ENCODE assay signal across 18 cellular contexts in genomic region chr22:19841641-19842385, GRCh38.
A peak's percentile ranks its signal among the peaks of the same experiment; 100 is the strongest.
DNase-seq lines count a peak whose midpoint lies in the region; ATAC-seq and TF ChIP-seq lines count a peak whose summit lies in the region.
"Had no signal": no experiment of that assay in that cellular context is flagged by ENCODE, and none has a peak within 500 bp of the region (broad histone marks: within the 10 kb centered on the region; RNA-seq: fewer than 3 reads in every experiment).

No MANE protein-coding gene starts in this region.

- ATAC-seq in stimulated activated effector memory CD8-positive, alpha-beta T cell treated with anti-CD3 and anti-CD28 coated beads, Interleukin-12 subunit alpha, Interleukin-12 subunit beta, amount 100 ng/mL, for 72 hours, result no peak
- ATAC-seq in HG02571 (IDR thresholded peaks at IDR 0.05; ENCODE audit: unreplicated experiment) (no peak), GM18870 (IDR thresholded peaks at IDR 0.05; ENCODE audit: unreplicated experiment) (no peak)
- ATAC-seq: left colon, Right ventricle myocardium inferior had no signal

- no peaks in the 10 kb centered on the region for H3K9me2 ChIP-seq in MM.1S (replicated peaks; ENCODE audit: insufficient read depth, low read length)

- H3K36me3 ChIP-seq in MM.1S (replicated peaks; ENCODE audit: insufficient read depth, low read length), result no peaks in the 10 kb centered on the region
- H3K36me3 ChIP-seq: thoracic aorta had no signal

- peaks cover 11% of the 10 kb centered on the region for H3K79me2 ChIP-seq in MM.1S (ENCODE audit: low read length)

- H3F3A ChIP-seq in MM.1S (ENCODE audit: insufficient read depth, low read length), result no peaks in the 10 kb centered on the region

- H3K27me3 Mint-ChIP-seq in dendritic cell treated with granulocyte-macrophage colony-stimulating factor and Interleukin-4, amounts not matched to agents 40 ng/mL and 50 ng/mL, for 4 days, result no peaks in the 10 kb centered on the region
- H3K27me3 Mint-ChIP-seq: activated naive CD8-positive, alpha-beta T cell had no signal

- no peaks in the 10 kb centered on the region for H3K4me1 ChIP-seq in MM.1S (ENCODE audit: low read length)

- H2AFZ ChIP-seq in MM.1S (ENCODE audit: low read length), result no peak overlapping the region
- H2AFZ ChIP-seq: GM23248 had no signal

- H3K4me2 ChIP-seq in MM.1S (ENCODE audit: low read depth, low read length), result no peak overlapping the region

- no peak overlapping the region for H3K9ac ChIP-seq in MM.1S (ENCODE audit: low read length)
- H3K9ac ChIP-seq: GM23248 had no signal

- H3K27me3 ChIP-seq in MM.1S (replicated peaks; ENCODE audit: insufficient read depth, low read length), result no peaks in the 10 kb centered on the region

- peak; percentile 33 for DNase-seq in GM10266 (ENCODE audit: extremely low spot score)
- DNase-seq in NAMALWA (ENCODE audit: low spot score), result peak; percentile 62
- DNase-seq in stimulated activated effector memory CD8-positive, alpha-beta T cell treated with anti-CD3 and anti-CD28 coated beads, Interleukin-12 subunit alpha, Interleukin-12 subunit beta, amount 100 ng/mL, for 72 hours (ENCODE audit: low spot score in 2 of 2), result peak in 1 of 2 donors; percentile 25
- DNase-seq in MM.1S, result no peak
- DNase-seq: activated T-cell treated with anti-CD3 and anti-CD28 coated beads, Interleukin-2, amount 50 U/mL, for 72 hours; GM23248; Karpas-422; left colon; NCI-H1092 treated with DMSO at 0.1 percent for 48 hours; NCI-H2081; NCI-H446 treated with DMSO at 0.1 percent for 48 hours had no signal

- no peak overlapping the region for H3K4me3 Mint-ChIP-seq in dendritic cell treated with granulocyte-macrophage colony-stimulating factor and Interleukin-4, amounts not matched to agents 40 ng/mL and 50 ng/mL, for 4 days
- H3K4me3 Mint-ChIP-seq in stimulated activated effector memory CD8-positive, alpha-beta T cell treated with anti-CD3 and anti-CD28 coated beads, Interleukin-12 subunit alpha, Interleukin-12 subunit beta, amount 100 ng/mL, for 72 hours, result no peak overlapping the region
- H3K4me3 Mint-ChIP-seq: activated naive CD8-positive, alpha-beta T cell; activated T-cell treated with anti-CD3 and anti-CD28 coated beads, Interleukin-2, amount 50 U/mL, for 72 hours; nephron had no signal

- no peaks in the 10 kb centered on the region for H3K9me3 Mint-ChIP-seq in dendritic cell treated with granulocyte-macrophage colony-stimulating factor and Interleukin-4, amounts not matched to agents 40 ng/mL and 50 ng/mL, for 4 days
- no peaks in the 10 kb centered on the region for H3K9me3 Mint-ChIP-seq in stimulated activated effector memory CD8-positive, alpha-beta T cell treated with anti-CD3 and anti-CD28 coated beads, Interleukin-12 subunit alpha, Interleukin-12 subunit beta, amount 100 ng/mL, for 72 hours
- H3K9me3 Mint-ChIP-seq: activated T-cell treated with anti-CD3 and anti-CD28 coated beads, Interleukin-2, amount 50 U/mL, for 72 hours; nephron had no signal

- peaks cover under 1% of the 10 kb centered on the region for H3K36me3 Mint-ChIP-seq in dendritic cell treated with granulocyte-macrophage colony-stimulating factor and Interleukin-4, amounts not matched to agents 40 ng/mL and 50 ng/mL, for 4 days (ENCODE audit: low read depth)
- H3K36me3 Mint-ChIP-seq in stimulated activated effector memory CD8-positive, alpha-beta T cell treated with anti-CD3 and anti-CD28 coated beads, Interleukin-12 subunit alpha, Interleukin-12 subunit beta, amount 100 ng/mL, for 72 hours, result no peaks in the 10 kb centered on the region

- TF ChIP-seq CTCF in GM10266 (IDR thresholded peaks at IDR 0.05; ENCODE audit: control insufficient read depth, insufficient read depth, low read depth, missing control alignments) (peak; percentile 11), MM.1S (IDR thresholded peaks at IDR 0.05; ENCODE audit: low read length) (no peak)

- H3K4me3 ChIP-seq in MM.1S (ENCODE audit: low read length), result no peak overlapping the region
- H3K4me3 ChIP-seq: GM23248, thoracic aorta had no signal

- intact Hi-C loops in dendritic cell treated with granulocyte-macrophage colony-stimulating factor and Interleukin-4, amounts not matched to agents 40 ng/mL and 50 ng/mL, for 4 days (cut with micrococcal nuclease), result no loop called here

- H3K4me1 Mint-ChIP-seq in dendritic cell treated with granulocyte-macrophage colony-stimulating factor and Interleukin-4, amounts not matched to agents 40 ng/mL and 50 ng/mL, for 4 days (ENCODE audit: low read depth), result peaks cover 29% of the 10 kb centered on the region
- H3K4me1 Mint-ChIP-seq in stimulated activated effector memory CD8-positive, alpha-beta T cell treated with anti-CD3 and anti-CD28 coated beads, Interleukin-12 subunit alpha, Interleukin-12 subunit beta, amount 100 ng/mL, for 72 hours, result peaks cover 23% of the 10 kb centered on the region

- H3K27ac ChIP-seq in MM.1S (ENCODE audit: low read length), result no peak overlapping the region
- H3K27ac ChIP-seq: GM23248, thoracic aorta had no signal

- peak overlapping the region; percentile 25 for H3K27ac Mint-ChIP-seq in dendritic cell treated with granulocyte-macrophage colony-stimulating factor and Interleukin-4, amounts not matched to agents 40 ng/mL and 50 ng/mL, for 4 days
- peak overlapping the region; percentile 50 for H3K27ac Mint-ChIP-seq in stimulated activated effector memory CD8-positive, alpha-beta T cell treated with anti-CD3 and anti-CD28 coated beads, Interleukin-12 subunit alpha, Interleukin-12 subunit beta, amount 100 ng/mL, for 72 hours
- H3K27ac Mint-ChIP-seq: activated naive CD8-positive, alpha-beta T cell; activated T-cell treated with anti-CD3 and anti-CD28 coated beads, Interleukin-2, amount 50 U/mL, for 72 hours; nephron had no signal

- H4K20me1 ChIP-seq in MM.1S (ENCODE audit: insufficient read depth, low read length), result 0 out of 2 replicates have a peak, but pooled peaks cover 3% of the 10 kb centered on the region

- H3K9me3 ChIP-seq in MM.1S (replicated peaks; ENCODE audit: insufficient read depth, low read length), result no peaks in the 10 kb centered on the region
- H3K9me3 ChIP-seq: thoracic aorta had no signal
